ENCODE assay signal across 14 cellular contexts in genomic region chr17:59671386-59671785, GRCh38. TPM values are rescaled to one million over a fixed set of nuclear protein-coding genes. Genes with fewer than 3 reads are reported as not detected.
DNase-seq lines count a peak whose midpoint lies in the region; ATAC-seq and TF ChIP-seq lines count a peak whose summit lies in the region.
"Had no signal": no experiment of that assay in that cellular context is flagged by ENCODE, and none has a peak within 500 bp of the region (broad histone marks: within the 10 kb centered on the region; RNA-seq: fewer than 3 reads in every experiment).

No MANE protein-coding gene starts in this region.

- H3K4me1 ChIP-seq in tibial nerve, result peaks cover 0 to 36% (median 17%) of the 10 kb centered on the region in 4 donors

- peak overlapping the region in 6 of 7 donors; percentile 41 to 82 (median 74) for H3K27ac Mint-ChIP-seq in CD14-positive monocyte
- peak overlapping the region; percentile 50 for H3K27ac Mint-ChIP-seq in activated naive CD8-positive, alpha-beta T cell treated with anti-CD3 and anti-CD28 coated beads for 36 hours
- H3K27ac Mint-ChIP-seq in naive B cell, result peak overlapping the region; percentile 44 to 94 (median 86)

- no peaks in the 10 kb centered on the region for H3K9me3 ChIP-seq in tibial nerve

- H3K27me3 ChIP-seq in tibial nerve, result no peaks in the 10 kb centered on the region

- peak overlapping the region in 1 of 2 donors; percentile 34 for H3K4me3 Mint-ChIP-seq in CD14-positive monocyte
- H3K4me3 Mint-ChIP-seq in activated naive CD8-positive, alpha-beta T cell treated with anti-CD3 and anti-CD28 coated beads for 36 hours, result no peak overlapping the region
- no peak overlapping the region for H3K4me3 Mint-ChIP-seq in naive B cell
- H3K4me3 Mint-ChIP-seq: immature natural killer cell had no signal

- no peak overlapping the region for H3K27ac ChIP-seq in tibial nerve
- H3K27ac ChIP-seq: C4-2B, SK-N-MC, WERI-Rb-1 had no signal

- TF ChIP-seq EP300 in tibial nerve (IDR thresholded peaks at IDR 0.05), result no peak

- no peak for DNase-seq in CD14-positive monocyte (ENCODE audit: low spot score)
- peak; percentile 51 for DNase-seq in ELR (ENCODE audit: low read depth)
- DNase-seq in activated naive CD8-positive, alpha-beta T cell treated with anti-CD3 and anti-CD28 coated beads for 36 hours, result no peak
- DNase-seq in naive B cell, result no peak
- no peak for DNase-seq in NCI-H526 treated with DMSO at 0.1 percent for 48 hours (lab: John Stamatoyannopoulos, UW)
- DNase-seq in tibial nerve (ENCODE audit: low spot score in 2 of 2), result no peak
- DNase-seq in GM13977 (ENCODE audit: low spot score), result no peak
- DNase-seq: activated T-cell treated with anti-CD3 and anti-CD28 coated beads, Interleukin-2, amount 50 U/mL, for 48 hours; immature natural killer cell; midbrain; NCI-H446 treated with DMSO at 0.1 percent for 48 hours; WERI-Rb-1 had no signal

- H3K36me3 ChIP-seq in tibial nerve, result peaks cover 6 to 68% (median 7%) of the 10 kb centered on the region in 3 donors

- H3K9me3 Mint-ChIP-seq in CD14-positive monocyte (no peaks in the 10 kb centered on the region), naive B cell (no peaks in the 10 kb centered on the region)
- no peaks in the 10 kb centered on the region for H3K9me3 Mint-ChIP-seq in activated naive CD8-positive, alpha-beta T cell treated with anti-CD3 and anti-CD28 coated beads for 36 hours
- H3K9me3 Mint-ChIP-seq: immature natural killer cell had no signal

- H3K36me3 Mint-ChIP-seq in CD14-positive monocyte, result peaks cover 56 to 66% of the 10 kb centered on the region in 2 donors
- H3K36me3 Mint-ChIP-seq in activated naive CD8-positive, alpha-beta T cell treated with anti-CD3 and anti-CD28 coated beads for 36 hours, result peaks cover 5% of the 10 kb centered on the region
- H3K36me3 Mint-ChIP-seq in naive B cell, result peaks cover 0 to 15% of the 10 kb centered on the region in 2 donors

- WGBS in tibial nerve, 2 donors, result 90 to 100% methylated on average over 1 of the region's 1 CpG

- intact Hi-C loops in CD14-positive monocyte (cut with micrococcal nuclease), result no loop called here

- TF ChIP-seq CTCF in CD14-positive monocyte (IDR thresholded peaks at IDR 0.05), result no peak
- no peak for TF ChIP-seq CTCF in tibial nerve (IDR thresholded peaks at IDR 0.05)
- TF ChIP-seq CTCF in GM13977 (IDR thresholded peaks at IDR 0.05; ENCODE audit: extremely low read depth, insufficient read depth, missing control alignments), result no peak

- no peak for ATAC-seq in naive B cell (ENCODE audit: low read depth in 2 of 2)

- H3K4me1 Mint-ChIP-seq in CD14-positive monocyte, result peaks cover 44% of the 10 kb centered on the region
- H3K4me1 Mint-ChIP-seq in activated naive CD8-positive, alpha-beta T cell treated with anti-CD3 and anti-CD28 coated beads for 36 hours, result peaks cover 26% of the 10 kb centered on the region
- H3K4me1 Mint-ChIP-seq in naive B cell, result peaks cover 35 to 74% (median 39%) of the 10 kb centered on the region in 3 donors

- no peak overlapping the region for H3K4me3 ChIP-seq in tibial nerve
- H3K4me3 ChIP-seq: SK-N-MC had no signal

- TF ChIP-seq POLR2A in tibial nerve (IDR thresholded peaks at IDR 0.05), result no peak

- H3K27me3 Mint-ChIP-seq in CD14-positive monocyte (ENCODE audit: low read depth in 3 of 3), result no peaks in the 10 kb centered on the region
- no peaks in the 10 kb centered on the region for H3K27me3 Mint-ChIP-seq in activated naive CD8-positive, alpha-beta T cell treated with anti-CD3 and anti-CD28 coated beads for 36 hours
- no peaks in the 10 kb centered on the region for H3K27me3 Mint-ChIP-seq in naive B cell

- in situ Hi-C loops in GM13977 (cut with MboI; ENCODE audit: low pct_unique_long_range_greater_than_20kb, low sequenced_read_pairs, unreplicated experiment), result no loop called here

RNA-seq across cellular contexts. Expression of gene PTRH2, which starts 35.8 kb away (rescaled TPM):
- 10 to 100 TPM; 26.0 to 27.0 TPM for polyA plus RNA-seq in CD14-positive monocyte
- 10 to 100 TPM; 52.7 to 55.2 TPM for total RNA-seq in activated naive CD8-positive, alpha-beta T cell treated with anti-CD3 and anti-CD28 coated beads for 36 hours
- 10 to 100 TPM in 5 of 6 donors, 1 to 10 TPM in 1; 7.0 to 18.6 (median 17.3) TPM for polyA plus RNA-seq in naive B cell (ENCODE audit: low read depth in 6 of 6)
- 10 to 100 TPM; 12.9 to 35.3 (median 27.4) TPM for total RNA-seq in tibial nerve

RNA-seq across cellular contexts. Expression of gene VMP1, which starts 36.1 kb away (rescaled TPM):
- polyA plus RNA-seq in CD14-positive monocyte, result 100 to 1,000 TPM; 386 to 511 TPM
- total RNA-seq in activated naive CD8-positive, alpha-beta T cell treated with anti-CD3 and anti-CD28 coated beads for 36 hours, result 100 to 1,000 TPM; 137 to 143 TPM
- 10 to 100 TPM; 37.2 to 73.1 (median 45.1) TPM for polyA plus RNA-seq in naive B cell (ENCODE audit: low read depth in 6 of 6)
- total RNA-seq in tibial nerve, result 100 to 1,000 TPM; 113 to 427 (median 203) TPM

RNA-seq across cellular contexts. Expression of gene CLTC, which starts 51.7 kb away (rescaled TPM):
- polyA plus RNA-seq in CD14-positive monocyte (100 to 1,000 TPM in 1 of 2 donors, 10 to 100 TPM in 1; 63.3 to 102 TPM), naive B cell (ENCODE audit: low read depth in 6 of 6) (10 to 100 TPM; 15.5 to 46.8 (median 31.8) TPM)
- 100 to 1,000 TPM; 154 to 161 TPM for total RNA-seq in activated naive CD8-positive, alpha-beta T cell treated with anti-CD3 and anti-CD28 coated beads for 36 hours
- total RNA-seq in tibial nerve, result 100 to 1,000 TPM; 188 to 245 (median 209) TPM
